1 cellular context compared by ENCODE assay signal in genomic region chr20:4041748-4042411, GRCh38.
TF ChIP-seq lines count a peak whose summit lies in the region.

No MANE protein-coding gene starts in this region.

TF ChIP-seq in K562, 482 proteins besides CTCF, POLR2A, EP300 and RAD21 (continued from another document and continues in another):
- TF ChIP-seq JUND (IDR thresholded peaks at IDR 0.05; ENCODE audit: borderline replicate concordance, low read depth, low read length) (peak; percentile 93), JUND (tag; IDR thresholded peaks at IDR 0.05; ENCODE audit: borderline replicate concordance, low read depth, low read length) (peak; percentile 86; the same call in 2 of the 3 replicates), BCLAF1 (IDR thresholded peaks at IDR 0.05; ENCODE audit: borderline replicate concordance in 1 of 2, control insufficient read depth in 1 of 2, low read depth in 2 of 2, low read length in 1 of 2) (no peak), HNRNPH1 (optimal IDR thresholded peaks at IDR 0.05; ENCODE audit: low read depth, low read length) (no peak), NEUROD1 (IDR thresholded peaks at IDR 0.05; ENCODE audit: borderline replicate concordance, low read depth, low read length, partially characterized antibody) (peak; percentile 22), TRIM24 (IDR thresholded peaks at IDR 0.05) (peak in 1 of 2 experiments; percentile 36; a peak in 1 of 4 replicates), ZEB2 (IDR thresholded peaks at IDR 0.05) (peak; percentile 57; the same call in 1 of the 2 replicates), TAF15 (IDR thresholded peaks at IDR 0.05; ENCODE audit: low read depth, low read length) (no peak), ZNF584 (CRISPR knock-in tag; IDR thresholded peaks at IDR 0.05; ENCODE audit: low read depth) (no peak), ZFPM2 (CRISPR knock-in tag; IDR thresholded peaks at IDR 0.05) (no peak), NFIC (IDR thresholded peaks at IDR 0.05) (peak; percentile 75), DACH1 (IDR thresholded peaks at IDR 0.05; ENCODE audit: partially characterized antibody) (peak; percentile 9), PATZ1 (CRISPR knock-in tag; IDR thresholded peaks at IDR 0.05; ENCODE audit: borderline replicate concordance) (no peak), NKRF (IDR thresholded peaks at IDR 0.05; ENCODE audit: borderline replicate concordance) (no peak), RNF2 (IDR thresholded peaks at IDR 0.05) (0 out of 2 replicates have a peak, but pooled peaks have one; percentile 31), CREB3 (tag; conservative IDR thresholded peaks at IDR 0.05; ENCODE audit: low read depth) (no peak), ARID4B (CRISPR knock-in tag; IDR thresholded peaks at IDR 0.05) (peak; percentile 63; the same call in 1 of the 2 replicates), EP400 (IDR thresholded peaks at IDR 0.05) (0 out of 2 replicates have a peak, but pooled peaks have one; percentile 38), CBFA2T3 (IDR thresholded peaks at IDR 0.05) (peak; percentile 67), DPF2 (IDR thresholded peaks at IDR 0.05) (peak; percentile 65; the same call in 1 of the 2 replicates), ZC3H11A (IDR thresholded peaks at IDR 0.05; ENCODE audit: low read depth, low read length) (no peak), ZNF436 (CRISPR knock-in tag; IDR thresholded peaks at IDR 0.05) (no peak), ZNF316 (IDR thresholded peaks at IDR 0.05) (peak; percentile 61; the same call in 1 of the 2 replicates), ZNF668 (CRISPR knock-in tag; IDR thresholded peaks at IDR 0.05) (no peak), ZNF12 (CRISPR knock-in tag; IDR thresholded peaks at IDR 0.05) (no peak), TSC22D4 (tag; IDR thresholded peaks at IDR 0.05) (no peak), SP1 (CRISPR knock-in tag; IDR thresholded peaks at IDR 0.05) (peak; percentile 54; the same call in 1 of the 2 replicates)
- TF ChIP-seq, protein P1, sequence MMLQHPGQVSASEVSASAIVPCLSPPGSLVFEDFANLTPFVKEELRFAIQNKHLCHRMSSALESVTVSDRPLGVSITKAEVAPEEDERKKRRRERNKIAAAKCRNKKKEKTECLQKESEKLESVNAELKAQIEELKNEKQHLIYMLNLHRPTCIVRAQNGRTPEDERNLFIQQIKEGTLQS (IDR thresholded peaks at IDR 0.05), result peak; percentile 80
- TF ChIP-seq, protein P1 (CRISPR knock-in tag; conservative IDR thresholded peaks at IDR 0.05), result no peak
- TF ChIP-seq, protein P2, sequence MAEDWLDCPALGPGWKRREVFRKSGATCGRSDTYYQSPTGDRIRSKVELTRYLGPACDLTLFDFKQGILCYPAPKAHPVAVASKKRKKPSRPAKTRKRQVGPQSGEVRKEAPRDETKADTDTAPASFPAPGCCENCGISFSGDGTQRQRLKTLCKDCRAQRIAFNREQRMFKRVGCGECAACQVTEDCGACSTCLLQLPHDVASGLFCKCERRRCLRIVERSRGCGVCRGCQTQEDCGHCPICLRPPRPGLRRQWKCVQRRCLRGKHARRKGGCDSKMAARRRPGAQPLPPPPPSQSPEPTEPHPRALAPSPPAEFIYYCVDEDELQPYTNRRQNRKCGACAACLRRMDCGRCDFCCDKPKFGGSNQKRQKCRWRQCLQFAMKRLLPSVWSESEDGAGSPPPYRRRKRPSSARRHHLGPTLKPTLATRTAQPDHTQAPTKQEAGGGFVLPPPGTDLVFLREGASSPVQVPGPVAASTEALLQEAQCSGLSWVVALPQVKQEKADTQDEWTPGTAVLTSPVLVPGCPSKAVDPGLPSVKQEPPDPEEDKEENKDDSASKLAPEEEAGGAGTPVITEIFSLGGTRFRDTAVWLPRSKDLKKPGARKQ (CRISPR knock-in tag; IDR thresholded peaks at IDR 0.05), result no peak
- TF ChIP-seq, protein P3, sequence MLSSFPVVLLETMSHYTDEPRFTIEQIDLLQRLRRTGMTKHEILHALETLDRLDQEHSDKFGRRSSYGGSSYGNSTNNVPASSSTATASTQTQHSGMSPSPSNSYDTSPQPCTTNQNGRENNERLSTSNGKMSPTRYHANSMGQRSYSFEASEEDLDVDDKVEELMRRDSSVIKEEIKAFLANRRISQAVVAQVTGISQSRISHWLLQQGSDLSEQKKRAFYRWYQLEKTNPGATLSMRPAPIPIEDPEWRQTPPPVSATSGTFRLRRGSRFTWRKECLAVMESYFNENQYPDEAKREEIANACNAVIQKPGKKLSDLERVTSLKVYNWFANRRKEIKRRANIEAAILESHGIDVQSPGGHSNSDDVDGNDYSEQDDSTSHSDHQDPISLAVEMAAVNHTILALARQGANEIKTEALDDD (IDR thresholded peaks at IDR 0.05), result peak; percentile 55; the same call in 1 of the 2 replicates
- TF ChIP-seq, protein P4, sequence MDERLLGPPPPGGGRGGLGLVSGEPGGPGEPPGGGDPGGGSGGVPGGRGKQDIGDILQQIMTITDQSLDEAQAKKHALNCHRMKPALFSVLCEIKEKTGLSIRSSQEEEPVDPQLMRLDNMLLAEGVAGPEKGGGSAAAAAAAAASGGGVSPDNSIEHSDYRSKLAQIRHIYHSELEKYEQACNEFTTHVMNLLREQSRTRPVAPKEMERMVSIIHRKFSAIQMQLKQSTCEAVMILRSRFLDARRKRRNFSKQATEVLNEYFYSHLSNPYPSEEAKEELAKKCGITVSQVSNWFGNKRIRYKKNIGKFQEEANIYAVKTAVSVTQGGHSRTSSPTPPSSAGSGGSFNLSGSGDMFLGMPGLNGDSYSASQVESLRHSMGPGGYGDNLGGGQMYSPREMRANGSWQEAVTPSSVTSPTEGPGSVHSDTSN (CRISPR knock-in tag; IDR thresholded peaks at IDR 0.05; ENCODE audit: low read depth), result no peak
- TF ChIP-seq, protein P4 (tag; conservative IDR thresholded peaks at IDR 0.05; ENCODE audit: low read depth), result no peak
